ENCODE assay signal across 25 cellular contexts in the genomic region with DNA sequence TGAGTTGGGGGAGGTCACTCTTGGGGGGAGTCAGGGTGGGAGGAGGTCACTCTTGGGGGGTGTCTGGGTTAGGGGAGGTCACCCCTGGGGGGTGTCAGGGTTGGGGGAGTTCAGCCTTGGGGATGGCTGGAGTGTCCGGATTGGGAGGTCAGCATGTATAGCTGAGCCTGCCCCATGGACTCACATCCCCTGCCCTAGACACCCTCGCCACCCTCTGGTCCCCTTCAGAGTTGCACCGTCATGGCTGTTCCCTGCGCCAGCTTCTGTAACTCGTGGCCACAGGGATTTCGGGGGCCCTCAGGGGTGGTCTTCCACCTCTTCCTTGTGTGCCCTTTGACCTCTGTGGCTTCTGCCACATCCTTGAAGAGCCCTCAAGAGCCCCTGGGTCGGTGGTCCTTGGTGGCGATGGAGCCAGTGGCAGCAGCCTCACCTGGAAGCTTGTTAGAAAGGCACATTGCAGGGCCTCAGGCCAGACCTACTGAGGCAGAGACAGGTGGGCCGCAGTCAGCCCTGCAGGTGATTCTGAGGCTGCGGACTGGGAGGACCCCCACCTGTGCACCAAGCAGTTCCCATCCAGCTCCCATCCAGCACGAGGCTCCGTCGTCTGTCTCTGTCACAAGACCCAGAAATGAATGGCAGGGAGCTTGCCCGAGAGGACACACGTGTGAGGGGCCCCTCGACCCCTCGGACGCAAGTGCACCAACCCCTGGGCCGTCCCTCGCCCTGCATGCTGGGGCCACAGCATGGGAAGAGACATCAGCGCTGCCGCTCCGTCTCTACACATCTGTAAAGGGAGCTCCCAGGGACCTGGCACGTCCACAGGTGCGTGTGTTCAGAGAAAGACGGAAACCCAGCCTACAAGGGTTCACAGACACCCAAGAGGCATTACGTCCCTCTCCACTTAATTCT. TPM values are rescaled to one million over a fixed set of nuclear protein-coding genes. Genes with fewer than 3 reads are reported as not detected.
DNase-seq lines count a peak whose midpoint lies in the region; ATAC-seq, FAIRE-seq and TF ChIP-seq lines count a peak whose summit lies in the region.
"Had no signal": no experiment of that assay in that cellular context is flagged by ENCODE, and none has a peak within 500 bp of the region (broad histone marks: within the 10 kb centered on the region; RNA-seq: fewer than 3 reads in every experiment).

No MANE protein-coding gene starts in this region.

- H3K36me3 ChIP-seq in IMR-90 (ENCODE audit: control insufficient read depth, insufficient read depth, low read length) (peaks cover 23% of the 10 kb centered on the region), H1 (ENCODE audit: control insufficient read depth in 2 of 4, insufficient read depth in 4 of 4, low read length in 3 of 4) (peaks cover 5 to 24% (median 8%) of the 10 kb centered on the region in 4 experiments; a peak in 7 of 8 replicates), body of pancreas (replicated peaks in 1 of 2; ENCODE audit: insufficient read depth in 1 of 2, low read depth in 2 of 2) (peaks cover 0 to 9% of the 10 kb centered on the region in 2 donors)

- intact Hi-C loops in IMR-90 (cut with micrococcal nuclease): loop anchor here (5.0 kb wide), 1 partner anchor 165 kb away; the partner anchor contains the start of gene ADAP1
- intact Hi-C loops in sciatic nerve (cut with DNase I): loop anchor here (10.0 kb wide), 1 partner anchor 77 kb away; no protein-coding TSS in a partner anchor
- intact Hi-C loops in body of pancreas (cut with DNase I): no loop called here

- no peak overlapping the region for H4K8ac ChIP-seq in IMR-90 (ENCODE audit: low read depth in 2 of 2, low read length in 2 of 2)
- no peak overlapping the region for H4K8ac ChIP-seq in H1 (ENCODE audit: extremely low read depth, insufficient read depth, low read length)

- H2AFZ ChIP-seq in IMR-90 (replicated peaks; ENCODE audit: low read length, poor library complexity) (peak overlapping the region; percentile 7), H1 (ENCODE audit: low read length) (no peak overlapping the region)

- H3K79me1 ChIP-seq in IMR-90 (ENCODE audit: low read depth in 1 of 2, low read length in 2 of 2): no peaks in the 10 kb centered on the region
- no peaks in the 10 kb centered on the region for H3K79me1 ChIP-seq in H1 (ENCODE audit: low read depth, low read length)

- 92% methylated on average over 13 of the region's 27 CpGs; no CpG with 5 or more reads in 1 of the 2 experiments for WGBS in IMR-90 (ENCODE audit: extremely low coverage in 2 of 2, insufficient read length in 1 of 2), 2 experiments
- WGBS in H1 (ENCODE audit: extremely low coverage in 1 of 2, insufficient coverage in 1 of 2, insufficient read length in 1 of 2, insufficient replicate concordance in 2 of 2, low coverage in 1 of 2, low lambda C conversion rate in 2 of 2, missing lambda C conversion rate in 1 of 2), 2 experiments: 94% methylated on average over 26 of the region's 27 CpGs; no CpG with 5 or more reads in 1 of the 2 experiments
- 92 to 96% methylated on average over 8 to 23 of the region's 27 CpGs for WGBS in body of pancreas, 2 donors

- no peak overlapping the region for H2AK5ac ChIP-seq in IMR-90 (ENCODE audit: low read depth, low read length)
- H2AK5ac ChIP-seq in H1 (ENCODE audit: low read depth, low read length): no peak overlapping the region

- H3K18ac ChIP-seq in IMR-90 (ENCODE audit: low read depth, low read length) (no peak overlapping the region), H1 (ENCODE audit: extremely low read depth, low read length) (no peak overlapping the region)

- ATAC-seq in IMR-90 (ENCODE audit: low read depth) (no peak), sciatic nerve (peak; percentile 14), HG02623 (IDR thresholded peaks at IDR 0.05; ENCODE audit: unreplicated experiment) (no peak), body of pancreas (no peak), GM18498 (IDR thresholded peaks at IDR 0.05; ENCODE audit: unreplicated experiment) (no peak)

- dilution Hi-C loops in IMR-90 (cut with HindIII; ENCODE audit: low sequenced_read_pairs, unreplicated experiment): no loop called here

- H3K4me2 ChIP-seq in IMR-90 (ENCODE audit: low read depth, low read length): no peak overlapping the region
- no peak overlapping the region for H3K4me2 ChIP-seq in H1 (ENCODE audit: insufficient read depth in 1 of 2, low read depth in 2 of 2, low read length in 2 of 2)

- no peak overlapping the region for H3K56ac ChIP-seq in IMR-90 (ENCODE audit: extremely low read depth, insufficient read depth, low read length)
- H3K56ac ChIP-seq in H1 (replicated peaks; ENCODE audit: insufficient read length, low read depth, low read length): no peak overlapping the region

- H3K27ac ChIP-seq in IMR-90 (ENCODE audit: insufficient read depth, low read length) (no peak overlapping the region), H1 (ENCODE audit: low read depth, low read length) (no peak overlapping the region), body of pancreas (no peak overlapping the region)
- H3K27ac ChIP-seq: psoas muscle had no signal

- H3K9me3 ChIP-seq in IMR-90 (ENCODE audit: control insufficient read depth, insufficient read depth, low read length) (no peaks in the 10 kb centered on the region), H1 (ENCODE audit: insufficient read depth in 2 of 2, low read depth in 1 of 2, low read length in 1 of 2) (no peaks in the 10 kb centered on the region), body of pancreas (no peaks in the 10 kb centered on the region)
- H3K9me3 ChIP-seq: psoas muscle had no signal

- H3K27me3 ChIP-seq in IMR-90 (ENCODE audit: control insufficient read depth, insufficient read depth, low read length): no peaks in the 10 kb centered on the region
- no peaks in the 10 kb centered on the region for H3K27me3 ChIP-seq in H1 (replicated peaks in 1 of 4; ENCODE audit: control insufficient read depth in 3 of 4, extremely low read depth in 1 of 4, insufficient read depth in 3 of 4, low read length in 3 of 4)
- no peaks in the 10 kb centered on the region for H3K27me3 ChIP-seq in body of pancreas

- H3K36me3 Mint-ChIP-seq in activated naive CD4-positive, alpha-beta T cell treated with anti-CD3 and anti-CD28 coated beads, Interleukin-2, amount 10 ng/mL, durations not matched to agents 7 days and 5 days: peaks cover 34% of the 10 kb centered on the region

- no peak overlapping the region for H4K5ac ChIP-seq in IMR-90 (ENCODE audit: low read depth, low read length)
- H4K5ac ChIP-seq in H1 (ENCODE audit: insufficient read length, low read depth, low read length): no peak overlapping the region

- H3K4ac ChIP-seq in IMR-90 (ENCODE audit: low read depth, low read length) (no peak overlapping the region), H1 (replicated peaks; ENCODE audit: insufficient read length, low read depth, low read length) (no peak overlapping the region)

- no peak overlapping the region for H2BK12ac ChIP-seq in H1 (ENCODE audit: low read depth, low read length)

- H2AK9ac ChIP-seq in IMR-90 (replicated peaks; ENCODE audit: low read depth, low read length, poor library complexity): peak overlapping the region; percentile 72

- H3K79me2 ChIP-seq in H1 (ENCODE audit: control insufficient read depth in 1 of 2, insufficient read depth in 2 of 2, low read length in 2 of 2): no peaks in the 10 kb centered on the region

- no peak for TF ChIP-seq EP300 in H1 (IDR thresholded peaks at IDR 0.05; ENCODE audit: borderline replicate concordance in 1 of 2, low read depth in 2 of 2, low read length in 2 of 2)

- H3K9ac ChIP-seq in IMR-90 (ENCODE audit: low read depth, low read length) (no peak overlapping the region), H1 (replicated peaks in 1 of 4; ENCODE audit: extremely low read depth in 1 of 4, low read depth in 3 of 4, low read length in 3 of 4) (no peak overlapping the region)

- H3K14ac ChIP-seq in IMR-90 (replicated peaks; ENCODE audit: low read depth, low read length) (no peak overlapping the region), H1 (ENCODE audit: insufficient read length) (no peak overlapping the region)

- TF ChIP-seq POLR2A in IMR-90 (IDR thresholded peaks at IDR 0.05; ENCODE audit: low read depth, low read length) (no peak), H1 (IDR thresholded peaks at IDR 0.05; ENCODE audit: control extremely low read depth in 1 of 2, low read depth in 2 of 2, low read length in 2 of 2) (no peak), body of pancreas (IDR thresholded peaks at IDR 0.05) (no peak)

- H3K23ac ChIP-seq in IMR-90 (ENCODE audit: low read depth, low read length): no peak overlapping the region
- no peak overlapping the region for H3K23ac ChIP-seq in H1 (ENCODE audit: insufficient read length)

- H2BK20ac ChIP-seq in IMR-90 (ENCODE audit: low read depth, low read length) (no peak overlapping the region), H1 (ENCODE audit: low read length) (no peak overlapping the region)

- no peak overlapping the region for H3K4me3 ChIP-seq in IMR-90 (ENCODE audit: insufficient read depth, low read depth, low read length)
- H3K4me3 ChIP-seq in H1 (ENCODE audit: extremely low read depth in 1 of 4, insufficient read depth in 2 of 4, low read depth in 3 of 4, low read length in 4 of 4): no peak overlapping the region
- H3K4me3 ChIP-seq in body of pancreas: no peak overlapping the region
- H3K4me3 ChIP-seq: lung, psoas muscle had no signal

- CTCF ChIA-PET in activated naive CD4-positive, alpha-beta T cell treated with anti-CD3 and anti-CD28 coated beads, Interleukin-2, amount 10 ng/mL, durations not matched to agents 7 days and 5 days (lab: Charles Lee): interaction anchor here (0.9 to 8.6 kb wide), 4 partner anchors 13 to 85 kb away, joined by 3 to 89 read pairs (median 5); partner anchors contain the start of gene SUN1
- CTCF ChIA-PET in IMR-90 (lab: Yijun Ruan, JAX) (interaction anchor here (0.9 kb wide), 1 partner anchor 86 kb away, joined by 3 read pairs; no protein-coding TSS in a partner anchor), H1 (lab: Charles Lee; ENCODE audit: partially characterized antibody) (interaction anchor here (0.6 to 6.6 kb wide), 25 partner anchors 11 to 627 kb away, joined by 3 to 38 read pairs (median 4); partner anchors contain the start of gene SUN1)

- H3K4me1 ChIP-seq in IMR-90 (ENCODE audit: control insufficient read depth, insufficient read depth, low read length): no peaks in the 10 kb centered on the region
- no peaks in the 10 kb centered on the region for H3K4me1 ChIP-seq in H1 (replicated peaks in 1 of 4; ENCODE audit: control insufficient read depth in 3 of 4, insufficient read depth in 4 of 4, low read length in 3 of 4)
- H3K4me1 ChIP-seq in body of pancreas: no peaks in the 10 kb centered on the region

- H3K23me2 ChIP-seq in H1 (ENCODE audit: low read depth, low read length): no peaks in the 10 kb centered on the region

- no TSS peak for BruUV-seq in IMR-90 (replicated peaks; lab: Mats Ljungman, UMichigan)

- no peaks in the 10 kb centered on the region for H3K27me3 Mint-ChIP-seq in activated naive CD4-positive, alpha-beta T cell treated with anti-CD3 and anti-CD28 coated beads, Interleukin-2, amount 10 ng/mL, durations not matched to agents 7 days and 5 days
- H3K27me3 Mint-ChIP-seq: CD8-positive, alpha-beta memory T cell; dendritic cell treated with granulocyte-macrophage colony-stimulating factor and Interleukin-4, amounts not matched to agents 40 ng/mL and 50 ng/mL, for 4 days had no signal

- H4K20me1 ChIP-seq in IMR-90 (ENCODE audit: insufficient read depth, low read length) (no peaks in the 10 kb centered on the region), H1 (replicated peaks in 1 of 2; ENCODE audit: control insufficient read depth in 1 of 2, insufficient read depth in 2 of 2, low read length in 2 of 2) (peaks cover 0 to 2% of the 10 kb centered on the region in 2 experiments)

- POLR2A ChIA-PET in IMR-90 (lab: Charles Lee; ENCODE audit: unreplicated experiment): no interaction called here
- POLR2A ChIA-PET in H1 (lab: Charles Lee; ENCODE audit: partially characterized antibody): no interaction called here

- TF ChIP-seq RAD21 in IMR-90 (IDR thresholded peaks at IDR 0.05; ENCODE audit: low read length) (no peak), H1 (IDR thresholded peaks at IDR 0.05 in 1 of 2, conservative IDR thresholded peaks at IDR 0.05 in 1 of 2; ENCODE audit: low read depth in 2 of 2, low read length in 2 of 2) (peak; percentile 27 to 48; a peak in 3 of 4 replicates)

- in situ Hi-C loops in IMR-90 (cut with MboI; ENCODE audit: low sequenced_read_pairs): loop anchor here (5.0 kb wide), 1 partner anchor 85 kb away; no protein-coding TSS in a partner anchor

- no peaks in the 10 kb centered on the region for H3K9me1 ChIP-seq in IMR-90 (ENCODE audit: insufficient read depth, low read length)

- peaks cover 3% of the 10 kb centered on the region for H3K4me1 Mint-ChIP-seq in activated naive CD4-positive, alpha-beta T cell treated with anti-CD3 and anti-CD28 coated beads, Interleukin-2, amount 10 ng/mL, durations not matched to agents 7 days and 5 days

- H3K27ac Mint-ChIP-seq in activated naive CD4-positive, alpha-beta T cell treated with anti-CD3 and anti-CD28 coated beads, Interleukin-2, amount 10 ng/mL, durations not matched to agents 7 days and 5 days: peak overlapping the region; percentile 45
- H3K27ac Mint-ChIP-seq: dendritic cell treated with granulocyte-macrophage colony-stimulating factor and Interleukin-4, amounts not matched to agents 40 ng/mL and 50 ng/mL, for 4 days; T-helper 1 cell treated with Interleukin-12 subunit alpha and Interleukin-12 subunit beta and Interleukin-4 antibody, amounts not matched to agents 30 μg/mL and 1 μg/mL, for 36 hours had no signal

- H2BK15ac ChIP-seq in IMR-90 (ENCODE audit: low read depth, low read length) (no peak overlapping the region), H1 (ENCODE audit: low read length) (no peak overlapping the region)

- no peak for TF ChIP-seq CTCF in IMR-90 (conservative IDR thresholded peaks at IDR 0.05; ENCODE audit: low read depth, low read length)
- peak in 2 of 3 experiments; percentile 25 to 38; a peak in 2 of 4 replicates for TF ChIP-seq CTCF in H1 (IDR thresholded peaks at IDR 0.05; ENCODE audit: control extremely low read depth in 1 of 3, insufficient read depth in 1 of 3, low read depth in 1 of 3, low read length in 3 of 3)
- no peak for TF ChIP-seq CTCF in body of pancreas (IDR thresholded peaks at IDR 0.05)

- DNase-seq in activated naive CD4-positive, alpha-beta T cell treated with anti-CD3 and anti-CD28 coated beads, Interleukin-2, amount 10 ng/mL, durations not matched to agents 7 days and 5 days: no peak
- DNase-seq in activated naive CD4-positive, alpha-beta T cell treated with Interleukin-2 at 50 U/mL for 16 hours: no peak
- DNase-seq in IMR-90 (no peak), H1 (ENCODE audit: low read depth in 1 of 2, low spot score in 2 of 2) (no peak), sciatic nerve (ENCODE audit: low spot score) (no peak), body of pancreas (no peak)
- DNase-seq: 8988T; activated CD8-positive, alpha-beta memory T cell treated with anti-CD3 and anti-CD28 coated beads for 24 hours; activated naive CD4-positive, alpha-beta T cell; activated T-cell treated with anti-CD3 and anti-CD28 coated beads, Interleukin-2, amount 50 U/mL, for 1 hour; amniotic stem cell; CD8-positive, alpha-beta memory T cell; DMS53; GF-D8; kidney glomerular epithelial cell; NCI-H1048; NCI-H187; NCI-H526 had no signal

- FAIRE-seq in H1 (lab: Jason Lieb, UNC): no peak
- FAIRE-seq: endometrium had no signal

- no peak overlapping the region for H3K4me3 Mint-ChIP-seq in activated naive CD4-positive, alpha-beta T cell treated with anti-CD3 and anti-CD28 coated beads, Interleukin-2, amount 10 ng/mL, durations not matched to agents 7 days and 5 days
- H3K4me3 Mint-ChIP-seq: CD8-positive, alpha-beta memory T cell; dendritic cell treated with granulocyte-macrophage colony-stimulating factor and Interleukin-4, amounts not matched to agents 40 ng/mL and 50 ng/mL, for 4 days; T-helper 1 cell treated with Interleukin-12 subunit alpha and Interleukin-12 subunit beta and Interleukin-4 antibody, amounts not matched to agents 30 μg/mL and 1 μg/mL, for 36 hours had no signal

- H2BK120ac ChIP-seq in IMR-90 (ENCODE audit: low read depth, low read length) (no peak overlapping the region), H1 (replicated peaks; ENCODE audit: low read depth, low read length) (no peak overlapping the region)

- H2BK5ac ChIP-seq in IMR-90 (ENCODE audit: low read depth, low read length, poor library complexity, severe bottlenecking) (no peak overlapping the region), H1 (ENCODE audit: low read depth, low read length) (no peak overlapping the region)

- no peak overlapping the region for H4K91ac ChIP-seq in IMR-90 (ENCODE audit: insufficient read depth, low read depth, low read length)
- H4K91ac ChIP-seq in H1 (replicated peaks; ENCODE audit: insufficient read length, low read length): no peak overlapping the region

- peaks cover 6% of the 10 kb centered on the region for H3K9me3 Mint-ChIP-seq in activated naive CD4-positive, alpha-beta T cell treated with anti-CD3 and anti-CD28 coated beads, Interleukin-2, amount 10 ng/mL, durations not matched to agents 7 days and 5 days
- H3K9me3 Mint-ChIP-seq: CD8-positive, alpha-beta memory T cell had no signal

RNA-seq across cellular contexts. Expression of gene SUN1, which starts 44.7 kb away (rescaled TPM):
- total RNA-seq in IMR-90 (2012; rRNA removed) (113 and 129 TPM in 2 replicates), sciatic nerve (207 TPM), body of pancreas (100 to 1,000 TPM in 1 of 2 donors, 10 to 100 TPM in 1; 75.8 to 122 TPM)
- polyA plus RNA-seq in IMR-90 (2012; rRNA removed) (155 and 239 TPM in 2 replicates), H1 (2011; rRNA removed) (158 and 324 TPM in 2 replicates)
- 84.1 and 183 TPM in 2 replicates for polyA plus RNA-seq in IMR-90 (2012; cell fraction: cytosol; rRNA removed)
- 1,009 and 1,044 TPM in 2 replicates for polyA plus RNA-seq in IMR-90 (2012; cell fraction: nucleus; rRNA removed; ENCODE audit: low replicate concordance)
- total RNA-seq in H1 (2021; fragmentation: NEBNext Ultra II Directional; extraction: Animal tissue kit (Norgen Biotek cat#: 25700)): 105 and 108 TPM in 2 replicates
- 235 TPM for polyA plus RNA-seq in H1 (2011; cell fraction: cytosol; rRNA removed)
- polyA plus RNA-seq in H1 (2011; cell fraction: nucleus; rRNA removed): 512 TPM
- polyA plus RNA-seq in H1 (2012, experiment 1 of 2): 69.8 to 110 TPM (median 95.7 TPM) in 4 replicates
- 31.4 TPM for polyA plus RNA-seq in H1 (2012, experiment 2 of 2)
- 110 TPM for polyA plus RNA-seq in H1 (2013, experiment 1 of 2)
- 106 TPM for polyA plus RNA-seq in H1 (2013, experiment 2 of 2)
- polyA minus RNA-seq in H1 (2011; rRNA and poly(A)+ RNA removed): 149 and 180 TPM in 2 replicates
- 83.6 TPM for polyA minus RNA-seq in H1 (2011; cell fraction: cytosol; rRNA and poly(A)+ RNA removed)
- polyA minus RNA-seq in H1 (2011; cell fraction: nucleus; rRNA and poly(A)+ RNA removed): 211 TPM

Comparison
In these comparisons a context has a peak if more than half of its experiments do, and no peak if none do; other contexts are left out.
1. CTCF ChIP-seq: peak in H1 (2 of 3); none in IMR-90 (single experiment) and body of pancreas (0 of 7).